8 cellular contexts compared by ENCODE assay signal in the genomic region with DNA sequence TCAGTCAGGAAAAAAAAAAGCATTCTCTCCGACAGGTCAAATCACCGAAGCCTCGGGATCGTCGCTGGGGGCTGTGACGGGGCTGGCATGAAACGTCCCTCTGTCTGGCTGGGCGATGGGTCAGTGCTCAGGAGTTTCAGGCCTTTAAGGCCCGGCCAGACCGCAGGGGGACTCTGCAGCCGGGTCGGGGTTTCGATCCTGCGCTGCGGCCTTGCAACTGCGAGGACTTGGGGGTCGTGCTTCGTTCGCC. TPM values are rescaled to one million over a fixed set of nuclear protein-coding genes. Genes with fewer than 3 reads are reported as not detected.
A peak's percentile ranks its signal among the peaks of the same experiment; 100 is the strongest.
DNase-seq lines count a peak whose midpoint lies in the region; ATAC-seq and TF ChIP-seq lines count a peak whose summit lies in the region.

No MANE protein-coding gene starts in this region.

- no peak for TF ChIP-seq EP300 in gastroesophageal sphincter (IDR thresholded peaks at IDR 0.05)

- peaks cover 41 to 58% (median 47%) of the 10 kb centered on the region in 3 donors for H3K4me1 Mint-ChIP-seq in T-cell

- no peaks in the 10 kb centered on the region for H3K27me3 ChIP-seq in GM23248 (replicated peaks; ENCODE audit: insufficient read depth)
- no peaks in the 10 kb centered on the region for H3K27me3 ChIP-seq in gastroesophageal sphincter
- H3K27me3 ChIP-seq in skeletal muscle tissue (ENCODE audit: control insufficient read depth in 3 of 3, insufficient read depth in 3 of 3, low read length in 3 of 3): no peaks in the 10 kb centered on the region

- peaks cover 4% of the 10 kb centered on the region; the same call in 1 of the 2 replicates for H3F3A ChIP-seq in GM23248 (ENCODE audit: insufficient read depth)

- peak in 2 of 4 experiments; percentile 19 to 29 for TF ChIP-seq CTCF in gastroesophageal sphincter (IDR thresholded peaks at IDR 0.05)

- H3K9ac ChIP-seq in GM23248 (peak overlapping the region; percentile 68), skeletal muscle tissue (ENCODE audit: low read depth in 1 of 3, low read length in 3 of 3) (peak overlapping the region; percentile 81 to 99 (median 86))

- WGBS in GM23248 (ENCODE audit: low coverage in 1 of 2, low lambda C conversion rate in 2 of 2, missing lambda C conversion rate in 2 of 2), 2 experiments: 2 to 3% methylated on average over 19 of the region's 19 CpGs
- 6% methylated on average over 9 of the region's 19 CpGs; no CpG with 5 or more reads in 1 of the 2 donors for WGBS in gastroesophageal sphincter (ENCODE audit: low coverage in 1 of 2), 2 donors

- no peaks in the 10 kb centered on the region for H3K79me2 ChIP-seq in GM23248 (ENCODE audit: insufficient read depth)

- peak overlapping the region; percentile 90 for H3K4me2 ChIP-seq in GM23248 (ENCODE audit: unreplicated experiment)

- no peaks in the 10 kb centered on the region for H4K20me1 ChIP-seq in GM23248 (ENCODE audit: insufficient read depth)

- no peaks in the 10 kb centered on the region for H3K9me2 ChIP-seq in GM23248 (ENCODE audit: insufficient read depth)

- in situ Hi-C loops in GM23248 (cut with MboI): no loop called here

- ATAC-seq in T-cell (replicated peaks in 1 of 4) (no peak), gastroesophageal sphincter (no peak), HG03139 (IDR thresholded peaks at IDR 0.05; ENCODE audit: unreplicated experiment) (no peak)

- CTCF ChIA-PET in T-cell (lab: Charles Lee): no interaction called here

- no peaks in the 10 kb centered on the region for H3K36me3 ChIP-seq in GM23248 (ENCODE audit: low read depth)
- H3K36me3 ChIP-seq in gastroesophageal sphincter: no peaks in the 10 kb centered on the region
- no peaks in the 10 kb centered on the region for H3K36me3 ChIP-seq in skeletal muscle tissue (ENCODE audit: control insufficient read depth in 3 of 3, insufficient read depth in 3 of 3, low read length in 3 of 3)

- no peak overlapping the region for H3K27ac ChIP-seq in GM23248
- peak overlapping the region in 3 of 4 donors; percentile 86 to 91 (median 90) for H3K27ac ChIP-seq in gastroesophageal sphincter
- peak overlapping the region; percentile 68 for H3K27ac ChIP-seq in skeletal muscle tissue (ENCODE audit: low read depth, low read length)

- no peaks in the 10 kb centered on the region for H3K36me3 Mint-ChIP-seq in T-cell

- no peaks in the 10 kb centered on the region for H3K27me3 Mint-ChIP-seq in T-cell

- H3K9me3 Mint-ChIP-seq in T-cell: no peaks in the 10 kb centered on the region

- H3K9me3 ChIP-seq in GM23248 (ENCODE audit: low read depth) (no peaks in the 10 kb centered on the region), gastroesophageal sphincter (no peaks in the 10 kb centered on the region), skeletal muscle tissue (ENCODE audit: control insufficient read depth in 3 of 3, low read length in 3 of 3) (no peaks in the 10 kb centered on the region)

- no peaks in the 10 kb centered on the region for H3K4me1 ChIP-seq in GM23248 (ENCODE audit: insufficient read depth)
- peaks cover 0 to 37% (median 7%) of the 10 kb centered on the region in 3 donors for H3K4me1 ChIP-seq in gastroesophageal sphincter
- peaks cover 9 to 37% (median 28%) of the 10 kb centered on the region in 3 donors for H3K4me1 ChIP-seq in skeletal muscle tissue (ENCODE audit: control insufficient read depth in 3 of 3, insufficient read depth in 3 of 3, low read length in 3 of 3)

- TF ChIP-seq POLR2A in gastroesophageal sphincter (IDR thresholded peaks at IDR 0.05): no peak

- DNase-seq in GM23248: no peak
- DNase-seq in T-cell: no peak
- no peak for DNase-seq in NCI-H510A (lab: John Stamatoyannopoulos, UW)
- no peak for DNase-seq in stimulated activated CD4-positive, alpha-beta T cell treated with anti-CD3 and anti-CD28 coated beads, Interleukin-2, amount 100 ng/mL, for 48 hours
- DNase-seq in NCI-H82 (lab: John Stamatoyannopoulos, UW): no peak

- H3K4me3 Mint-ChIP-seq in T-cell: peak overlapping the region; percentile 77 to 90 (median 84)

- POLR2A ChIA-PET in T-cell (lab: Charles Lee): no interaction called here

- H2AFZ ChIP-seq in GM23248: peak overlapping the region; percentile 86

- peak overlapping the region; percentile 85 to 89 for H3K27ac Mint-ChIP-seq in T-cell

- H3K4me3 ChIP-seq in GM23248 (peak overlapping the region; percentile 71), gastroesophageal sphincter (peak overlapping the region; percentile 5 to 88), skeletal muscle tissue (ENCODE audit: low read length in 3 of 3) (peak overlapping the region; percentile 72 to 93 (median 88))

RNA-seq across cellular contexts. Expression of a gene that starts 8.2 kb away (rescaled TPM):
- total RNA-seq in GM23248 (2014; rRNA removed; shearing (Covaris generic)): 17.6 and 24.0 TPM in 2 replicates
- 5.2 and 7.0 TPM in 2 replicates for polyA plus RNA-seq in GM23248 (2016; fragmentation: Nextera tagmentation; extraction: Ambion mirVana)
- 100 to 1,000 TPM in 1 of 5 donors, 10 to 100 TPM in 4; 59.3 to 104 (median 86.4) TPM for total RNA-seq in T-cell
- 10 to 100 TPM in 3 of 4 donors, 1 to 10 TPM in 1; 8.0 to 34.5 (median 30.0) TPM for total RNA-seq in gastroesophageal sphincter
- total RNA-seq in skeletal muscle tissue: 6.8 TPM

RNA-seq across cellular contexts. Expression of a gene that starts 17.8 kb away (rescaled TPM):
- total RNA-seq in GM23248 (2014; rRNA removed; shearing (Covaris generic)): under 0.01 TPM in 1 of 2 replicates, not detected in the other
- polyA plus RNA-seq in GM23248 (2016; fragmentation: Nextera tagmentation; extraction: Ambion mirVana): not detected in 2 replicates
- total RNA-seq in T-cell (1,000 to 10,000 TPM; 2,148 to 4,743 (median 3,650) TPM), gastroesophageal sphincter (under 1 TPM in 3 of 4 donors, not detected in 1; under 0.01 TPM), skeletal muscle tissue (under 0.01 TPM)

Comparison
In these comparisons a context has a peak if more than half of its experiments do, and no peak if none do; other contexts are left out.
1. RNA of a gene that starts 17.8 kb away (total RNA-seq): 2,148 to 4,743 TPM in T-cell; under 0.01 TPM in GM23248, under 0.01 TPM in gastroesophageal sphincter and under 0.01 TPM in skeletal muscle tissue (single experiment); every median in the first group is over 1,000 times any median in the second.
2. Peak in every context shown above with its lines, with median percentiles within 50 percentile points of each other: H3K4me3 ChIP-seq.